1 cellular context compared by ENCODE assay signal in genomic region chr5:42889311-42889933, GRCh38.
TF ChIP-seq lines count a peak whose summit lies in the region.

No MANE protein-coding gene starts in this region.

TF ChIP-seq in HepG2, 621 proteins besides CTCF, POLR2A, EP300 and RAD21 (continued from another document):
- TF ChIP-seq IKZF5 (CRISPR knock-in tag; IDR thresholded peaks at IDR 0.05) = no peak
- no peak for TF ChIP-seq PBX2 (CRISPR knock-in tag; IDR thresholded peaks at IDR 0.05)
- no peak for TF ChIP-seq ZNF263 (CRISPR knock-in tag; IDR thresholded peaks at IDR 0.05)
- TF ChIP-seq ZC3H4 (CRISPR knock-in tag; IDR thresholded peaks at IDR 0.05; ENCODE audit: borderline replicate concordance) = no peak
- TF ChIP-seq DPF2 (CRISPR knock-in tag; IDR thresholded peaks at IDR 0.05; ENCODE audit: borderline replicate concordance, low read depth) = no peak
- TF ChIP-seq ZNF207 (IDR thresholded peaks at IDR 0.05; ENCODE audit: borderline replicate concordance) = no peak
- TF ChIP-seq SAFB2 (CRISPR knock-in tag; IDR thresholded peaks at IDR 0.05; ENCODE audit: borderline replicate concordance, low read depth) = no peak
- no peak for TF ChIP-seq NCOA1 (CRISPR knock-in tag; IDR thresholded peaks at IDR 0.05)
- no peak for TF ChIP-seq ZBTB20 (CRISPR knock-in tag; IDR thresholded peaks at IDR 0.05; ENCODE audit: borderline replicate concordance, low read depth)
- TF ChIP-seq GABPA (IDR thresholded peaks at IDR 0.05; ENCODE audit: low read depth, low read length) = no peak
- TF ChIP-seq GABPA (CRISPR knock-in tag; IDR thresholded peaks at IDR 0.05; ENCODE audit: low read depth) = no peak
- TF ChIP-seq ZNF335 (CRISPR knock-in tag; IDR thresholded peaks at IDR 0.05) = no peak
TF ChIP-seq in HepG2: peak in this region for 26.
